In genomic region chr3:52535411-52536111, GRCh38 we compare ENCODE assay signal across 9 cellular contexts. TPM values are rescaled to one million over a fixed set of nuclear protein-coding genes. Genes with fewer than 3 reads are reported as not detected.
DNase-seq lines count a peak whose midpoint lies in the region; ATAC-seq, FAIRE-seq and TF ChIP-seq lines count a peak whose summit lies in the region.
"Had no signal": no experiment of that assay in that cellular context is flagged by ENCODE, and none has a peak within 500 bp of the region (broad histone marks: within the 10 kb centered on the region; RNA-seq: fewer than 3 reads in every experiment).

No MANE protein-coding gene starts in this region.

- H3K27ac Mint-ChIP-seq in progenitor cell of endocrine pancreas, result peak overlapping the region; percentile 37

- H3K36me3 Mint-ChIP-seq in progenitor cell of endocrine pancreas (ENCODE audit: insufficient read depth), result peaks cover 7% of the 10 kb centered on the region

- no peak for FAIRE-seq in endothelial cell of umbilical vein (lab: Jason Lieb, UNC)

- CTCF ChIA-PET in Panc1 (lab: Charles Lee), result no interaction called here
- CTCF ChIA-PET in endothelial cell of umbilical vein (lab: Charles Lee), result interaction anchor here (0.8 to 1.6 kb wide), 4 partner anchors 9 to 64 kb away, joined by 3 to 6 read pairs (median 6); no protein-coding TSS in a partner anchor

- H3K79me2 ChIP-seq in endothelial cell of umbilical vein (ENCODE audit: control insufficient read depth, insufficient read depth, low read length), result peaks cover 57% of the 10 kb centered on the region

- H3K27me3 Mint-ChIP-seq in progenitor cell of endocrine pancreas, result no peaks in the 10 kb centered on the region

- no peaks in the 10 kb centered on the region for H4K20me1 ChIP-seq in endothelial cell of umbilical vein (replicated peaks; ENCODE audit: control insufficient read depth, extremely low read depth, insufficient read depth, low read length)

- H3K36me3 ChIP-seq in Panc1 (ENCODE audit: control insufficient read depth, insufficient read depth, low read length), result no peaks in the 10 kb centered on the region; the same call in 1 of the 2 replicates
- peaks cover under 1 to 2% of the 10 kb centered on the region in 2 experiments for H3K36me3 ChIP-seq in endothelial cell of umbilical vein (ENCODE audit: control insufficient read depth in 2 of 2, extremely low read depth in 1 of 2, insufficient read depth in 2 of 2, low read length in 2 of 2)

- H3K9ac ChIP-seq in endothelial cell of umbilical vein (replicated peaks; ENCODE audit: extremely low read depth, insufficient read depth, low read length), result no peak overlapping the region

- peak overlapping the region; percentile 47 for H3K4me3 ChIP-seq in GM12865 (ENCODE audit: low read depth, low read length)
- peak overlapping the region; percentile 25 to 49; a peak in 3 of 4 replicates for H3K4me3 ChIP-seq in Panc1 (ENCODE audit: low read depth in 2 of 2, low read length in 2 of 2)
- H3K4me3 ChIP-seq in endothelial cell of umbilical vein (replicated peaks in 1 of 3; ENCODE audit: insufficient read depth in 1 of 3, low read depth in 1 of 3, low read length in 3 of 3), result no peak overlapping the region

- H3K4me3 Mint-ChIP-seq in progenitor cell of endocrine pancreas (ENCODE audit: low read depth), result peak overlapping the region; percentile 94

- no peaks in the 10 kb centered on the region for H3K9me1 ChIP-seq in endothelial cell of umbilical vein (replicated peaks; ENCODE audit: control insufficient read depth, extremely low read depth, insufficient read depth, low read length)

- H3K9me3 Mint-ChIP-seq in progenitor cell of endocrine pancreas (ENCODE audit: low read depth), result no peaks in the 10 kb centered on the region

- H3K9me3 ChIP-seq in Panc1 (ENCODE audit: control insufficient read depth, insufficient read depth, low read depth, low read length) (no peaks in the 10 kb centered on the region), endothelial cell of umbilical vein (replicated peaks; ENCODE audit: control insufficient read depth, insufficient read depth, low read length) (no peaks in the 10 kb centered on the region)

- in situ Hi-C loops in Panc1 (cut with HindIII; ENCODE audit: low pct_unique_long_range_greater_than_20kb, low sequenced_read_pairs), result no loop called here

- H3K27ac ChIP-seq in Panc1 (ENCODE audit: low read length), result peak overlapping the region; percentile 82
- H3K27ac ChIP-seq in endothelial cell of umbilical vein (ENCODE audit: insufficient read depth, low read depth, low read length), result no peak overlapping the region

- POLR2A ChIA-PET in Panc1 (lab: Charles Lee) (interaction anchor here (0.7 kb wide), 1 partner anchor 8 kb away, joined by 3 read pairs; no protein-coding TSS in a partner anchor), endothelial cell of umbilical vein (lab: Charles Lee) (interaction anchor here (0.9 to 1.7 kb wide), 3 partner anchors 32 to 45 kb away, joined by 3 to 7 read pairs (median 7); partner anchors contain the start of gene STAB1)

- ATAC-seq in Panc1, result no peak
- no peak for ATAC-seq in sciatic nerve

- H3K4me1 ChIP-seq in Panc1 (ENCODE audit: control insufficient read depth, insufficient read depth, low read length) (peaks cover 21% of the 10 kb centered on the region), endothelial cell of umbilical vein (ENCODE audit: control insufficient read depth, extremely low read depth, insufficient read depth, low read length) (peaks cover 55% of the 10 kb centered on the region)

- intact Hi-C loops in Panc1 (cut with micrococcal nuclease; ENCODE audit: unreplicated experiment), result no loop called here
- intact Hi-C loops in endothelial cell of umbilical vein (cut with micrococcal nuclease), result loop anchor here (1.0 kb wide), 1 partner anchor 40 kb away; the partner anchor contains the start of gene STAB1
- intact Hi-C loops in sciatic nerve (cut with DNase I), result no loop called here

- dilution Hi-C loops in endothelial cell of umbilical vein (cut with MboI; ENCODE audit: extremely low pct_ligation_motif_present, low sequenced_read_pairs), result no loop called here

- H3K4me1 Mint-ChIP-seq in progenitor cell of endocrine pancreas (ENCODE audit: low read depth), result peaks cover 41% of the 10 kb centered on the region

- BruUV-seq in Panc1 (replicated peaks; lab: Mats Ljungman, UMichigan) (no TSS peak), endothelial cell of umbilical vein (replicated peaks; lab: Mats Ljungman, UMichigan) (no TSS peak)

- H2AFZ ChIP-seq in endothelial cell of umbilical vein (ENCODE audit: low read depth, low read length), result no peak overlapping the region

- peak overlapping the region; percentile 54 for H3K4me2 ChIP-seq in endothelial cell of umbilical vein (ENCODE audit: insufficient read depth, low read length)

- H3K27me3 ChIP-seq in Panc1 (ENCODE audit: control insufficient read depth, insufficient read depth, low read length), result no peaks in the 10 kb centered on the region
- H3K27me3 ChIP-seq in endothelial cell of umbilical vein (ENCODE audit: control insufficient read depth in 2 of 2, insufficient read depth in 2 of 2, low read length in 2 of 2), result no peaks in the 10 kb centered on the region

- DNase-seq in GM12865 (ENCODE audit: low read depth) (no peak), Panc1 (ENCODE audit: low read depth, low spot score) (no peak), endothelial cell of umbilical vein (ENCODE audit: low read depth, low spot score) (no peak), progenitor cell of endocrine pancreas (ENCODE audit: low spot score, unreplicated experiment) (no peak), NCI-H226 (no peak), NCI-H2107 treated with DMSO at 0.1 percent for 48 hours (lab: John Stamatoyannopoulos, UW; ENCODE audit: unreplicated experiment) (no peak), NCI-H1105 (lab: John Stamatoyannopoulos, UW) (no peak), sciatic nerve (ENCODE audit: low spot score) (no peak)

- TF ChIP-seq CTCF in GM12865 (IDR thresholded peaks at IDR 0.05; ENCODE audit: insufficient read depth, low read depth, low read length, missing control alignments) (no peak), Panc1 (IDR thresholded peaks at IDR 0.05) (no peak), endothelial cell of umbilical vein (IDR thresholded peaks at IDR 0.05; ENCODE audit: extremely low read depth in 1 of 2, insufficient read depth in 1 of 2, low read depth in 1 of 2, low read length in 2 of 2) (no peak), progenitor cell of endocrine pancreas (IDR thresholded peaks at IDR 0.05; ENCODE audit: unreplicated experiment) (no peak)

- TF ChIP-seq POLR2A in endothelial cell of umbilical vein (IDR thresholded peaks at IDR 0.05; ENCODE audit: low read depth, low read length), result no peak

TF ChIP-seq in endothelial cell of umbilical vein, 7 proteins besides CTCF, POLR2A, EP300 and RAD21:
- TF ChIP-seq JUN (IDR thresholded peaks at IDR 0.05; ENCODE audit: borderline replicate concordance, insufficient read depth, insufficient read length, low read depth) (no peak), POLR2AphosphoS5 (IDR thresholded peaks at IDR 0.05; ENCODE audit: insufficient read depth, low read depth, low read length) (no peak), GATA2 (IDR thresholded peaks at IDR 0.05; ENCODE audit: insufficient read depth, insufficient read length, low read depth, low read length) (no peak), MAX (IDR thresholded peaks at IDR 0.05; ENCODE audit: insufficient read depth, insufficient read length) (no peak), MYC (IDR thresholded peaks at IDR 0.05; ENCODE audit: low read depth, low read length) (no peak), EZH2 (IDR thresholded peaks at IDR 0.05; ENCODE audit: borderline replicate concordance, low read depth, low read length, severe bottlenecking) (no peak), FOS (IDR thresholded peaks at IDR 0.05; ENCODE audit: borderline replicate concordance, insufficient read depth, low read length) (no peak)

RNA-seq across cellular contexts. Expression of gene UQCC5, which starts 0.8 kb away (rescaled TPM):
- total RNA-seq in Panc1 (2021; ENCODE audit: unreplicated experiment) (27.3 TPM), endothelial cell of umbilical vein (22.6 and 34.6 TPM in 2 replicates), progenitor cell of endocrine pancreas (14.2 and 18.9 TPM in 2 replicates), sciatic nerve (16.0 TPM)
- 68.1 TPM for polyA plus RNA-seq in Panc1 (2012; ENCODE audit: insufficient read length)
- polyA plus RNA-seq in endothelial cell of umbilical vein, result 9.9 and 28.2 TPM in 2 replicates
- 28.9 and 42.1 TPM in 2 replicates for polyA plus RNA-seq in endothelial cell of umbilical vein (2011; cell fraction: cytosol; rRNA removed)
- polyA plus RNA-seq in endothelial cell of umbilical vein (2011; cell fraction: nucleus; rRNA removed), result 2.6 and 33.3 TPM in 2 replicates
- polyA plus RNA-seq in endothelial cell of umbilical vein (2012), result 45.1 and 51.6 TPM in 2 replicates
- polyA minus RNA-seq in endothelial cell of umbilical vein, result 7.4 and 8.1 TPM in 2 replicates
- polyA minus RNA-seq in endothelial cell of umbilical vein (2011; cell fraction: cytosol; rRNA and poly(A)+ RNA removed), result 15.5 TPM
- 5.8 and 6.4 TPM in 2 replicates for polyA minus RNA-seq in endothelial cell of umbilical vein (2011; cell fraction: nucleus; rRNA and poly(A)+ RNA removed)

RNA-seq across cellular contexts. Expression of gene NT5DC2, which starts 1.9 kb away (rescaled TPM):
- total RNA-seq in Panc1 (2021; ENCODE audit: unreplicated experiment) (137 TPM), endothelial cell of umbilical vein (298 and 327 TPM in 2 replicates), progenitor cell of endocrine pancreas (269 and 271 TPM in 2 replicates), sciatic nerve (78.3 TPM)
- 235 TPM for polyA plus RNA-seq in Panc1 (2012; ENCODE audit: insufficient read length)
- polyA plus RNA-seq in endothelial cell of umbilical vein, result 402 and 516 TPM in 2 replicates
- polyA plus RNA-seq in endothelial cell of umbilical vein (2011; cell fraction: cytosol; rRNA removed), result 255 and 292 TPM in 2 replicates
- polyA plus RNA-seq in endothelial cell of umbilical vein (2011; cell fraction: nucleus; rRNA removed), result 357 and 428 TPM in 2 replicates
- 145 and 210 TPM in 2 replicates for polyA plus RNA-seq in endothelial cell of umbilical vein (2012)
- polyA minus RNA-seq in endothelial cell of umbilical vein, result 347 and 373 TPM in 2 replicates
- 52.0 TPM for polyA minus RNA-seq in endothelial cell of umbilical vein (2011; cell fraction: cytosol; rRNA and poly(A)+ RNA removed)
- polyA minus RNA-seq in endothelial cell of umbilical vein (2011; cell fraction: nucleus; rRNA and poly(A)+ RNA removed), result 114 and 115 TPM in 2 replicates

RNA-seq across cellular contexts. Expression of gene STAB1, which starts 40.4 kb away (rescaled TPM):
- total RNA-seq in Panc1 (2021; ENCODE audit: unreplicated experiment), result 0.39 TPM
- 0.17 TPM for polyA plus RNA-seq in Panc1 (2012; ENCODE audit: insufficient read length)
- total RNA-seq in endothelial cell of umbilical vein, result 340 and 369 TPM in 2 replicates
- polyA plus RNA-seq in endothelial cell of umbilical vein, result 369 and 413 TPM in 2 replicates
- polyA plus RNA-seq in endothelial cell of umbilical vein (2011; cell fraction: cytosol; rRNA removed), result 195 and 214 TPM in 2 replicates
- 2,566 and 2,674 TPM in 2 replicates for polyA plus RNA-seq in endothelial cell of umbilical vein (2011; cell fraction: nucleus; rRNA removed)
- 262 and 312 TPM in 2 replicates for polyA plus RNA-seq in endothelial cell of umbilical vein (2012)
- polyA minus RNA-seq in endothelial cell of umbilical vein, result 291 and 381 TPM in 2 replicates
- polyA minus RNA-seq in endothelial cell of umbilical vein (2011; cell fraction: cytosol; rRNA and poly(A)+ RNA removed), result not detected
- polyA minus RNA-seq in endothelial cell of umbilical vein (2011; cell fraction: nucleus; rRNA and poly(A)+ RNA removed), result 622 and 778 TPM in 2 replicates
- 0.27 and 0.46 TPM in 2 replicates for total RNA-seq in progenitor cell of endocrine pancreas
- total RNA-seq in sciatic nerve, result 256 TPM
- total RNA-seq: HT1080 had no signal

Comparison
In these comparisons a context has a peak if more than half of its experiments do, and no peak if none do; other contexts are left out.
1. H3K4me3 ChIP-seq: peak in GM12865 (single experiment) and Panc1 (2 of 2); none in endothelial cell of umbilical vein (0 of 3).
2. RNA of gene STAB1, which starts 40.4 kb away (total RNA-seq): 340 to 369 TPM in endothelial cell of umbilical vein and 256 TPM in sciatic nerve (single experiment); 0.27 to 0.46 TPM in progenitor cell of endocrine pancreas and 0.39 TPM in Panc1 (single experiment); every median in the first group is over 100 times any median in the second.